ENCODE assay signal across 11 cellular contexts in genomic region chr19:21084343-21084742, GRCh38. TPM values are rescaled to one million over a fixed set of nuclear protein-coding genes. Genes with fewer than 3 reads are reported as not detected.
DNase-seq lines count a peak whose midpoint lies in the region; ATAC-seq and TF ChIP-seq lines count a peak whose summit lies in the region.
"Had no signal": no experiment of that assay in that cellular context is flagged by ENCODE, and none has a peak within 500 bp of the region (broad histone marks: within the 10 kb centered on the region; RNA-seq: fewer than 3 reads in every experiment).

No MANE protein-coding gene starts in this region.

- in situ Hi-C loops in astrocyte of the spinal cord (cut with HindIII; ENCODE audit: low sequenced_read_pairs) = no loop called here

- ATAC-seq in GM18861 (IDR thresholded peaks at IDR 0.05; ENCODE audit: unreplicated experiment) = no peak
- no peak for ATAC-seq in GM19328 (IDR thresholded peaks at IDR 0.05; ENCODE audit: unreplicated experiment)
- ATAC-seq in HG02678 (IDR thresholded peaks at IDR 0.05; ENCODE audit: unreplicated experiment) = no peak
- ATAC-seq: naive thymus-derived CD4-positive, alpha-beta T cell had no signal

- DNase-seq in COLO829 (ENCODE audit: low spot score) = peak; percentile 4
- DNase-seq in HFF-Myc (ENCODE audit: extremely low read depth, low read depth) = peak; percentile 43
- peak; percentile 29 for DNase-seq in astrocyte of the spinal cord (ENCODE audit: low read depth, low spot score)
- peak; percentile 69 for DNase-seq in myocyte (ENCODE audit: low read depth)
- no peak for DNase-seq in NCI-H1092 (lab: John Stamatoyannopoulos, UW)
- DNase-seq: adrenal gland; naive thymus-derived CD4-positive, alpha-beta T cell; T-helper 9 cell had no signal

- TF ChIP-seq CTCF in HFF-Myc (IDR thresholded peaks at IDR 0.05; ENCODE audit: low read depth, low read length, missing control alignments) (no peak), astrocyte of the spinal cord (IDR thresholded peaks at IDR 0.05; ENCODE audit: low read depth, low read length) (no peak)

- H3K4me3 ChIP-seq in HFF-Myc (replicated peaks; ENCODE audit: low read depth, low read length) = no peak overlapping the region
- H3K4me3 ChIP-seq in astrocyte of the spinal cord (ENCODE audit: low read depth, low read length) = no peak overlapping the region
- H3K4me3 ChIP-seq: adrenal gland had no signal

RNA-seq across cellular contexts. Expression of gene ZNF714, which starts 2.3 kb away (rescaled TPM):
- 14.3 and 19.0 TPM in 2 replicates for total RNA-seq in myocyte
- 15.0 TPM for polyA plus RNA-seq in myocyte (2012)

RNA-seq across cellular contexts. Expression of gene ZNF431, which starts 57.5 kb away (rescaled TPM):
- total RNA-seq in myocyte = 16.2 and 19.7 TPM in 2 replicates
- polyA plus RNA-seq in myocyte (2012) = 20.1 TPM
